17 cellular contexts compared by ENCODE assay signal in genomic region chr4:169351860-169352259, GRCh38.
DNase-seq lines count a peak whose midpoint lies in the region; ATAC-seq and TF ChIP-seq lines count a peak whose summit lies in the region.
"Had no signal": no experiment of that assay in that cellular context is flagged by ENCODE, and none has a peak within 500 bp of the region (broad histone marks: within the 10 kb centered on the region; RNA-seq: fewer than 3 reads in every experiment).

No MANE protein-coding gene starts in this region.

- H3K4me1 Mint-ChIP-seq in neural progenitor cell, result no peaks in the 10 kb centered on the region
- H3K4me1 Mint-ChIP-seq: activated CD4-positive, alpha-beta memory T cell treated with anti-CD3 and anti-CD28 coated beads, Interleukin-2, amount 10 ng/mL, durations not matched to agents 7 days and 5 days had no signal

- DNase-seq in DMS79 (lab: John Stamatoyannopoulos, UW), result peak; percentile 33
- peak; percentile 55 for DNase-seq in NCI-H446 treated with DMSO at 0.1 percent for 48 hours (lab: John Stamatoyannopoulos, UW)
- DNase-seq in fibroblast of lung (ENCODE audit: low read depth in 2 of 2), result peak; percentile 90 to 95
- peak; percentile 50 for DNase-seq in neural progenitor cell (ENCODE audit: low spot score)
- DNase-seq in NCI-H1694 treated with DMSO at 0.1 percent for 48 hours (lab: John Stamatoyannopoulos, UW), result no peak
- no peak for DNase-seq in NCI-H524 (lab: John Stamatoyannopoulos, UW)
- DNase-seq in SW 1271 (lab: John Stamatoyannopoulos, UW), result no peak
- DNase-seq: activated CD4-positive, alpha-beta memory T cell treated with anti-CD3 and anti-CD28 coated beads, Interleukin-2, amount 10 ng/mL, durations not matched to agents 7 days and 5 days; activated gamma-delta T cell; EL; NCI-H1092 treated with DMSO at 0.1 percent for 48 hours; NCI-H69; stimulated activated naive CD8-positive, alpha-beta T cell treated with anti-CD3 and anti-CD28 coated beads, Interleukin-15, Interleukin-2, amounts not matched to agents 100 U/mL and 50 U/mL, for 24 hours; T-helper 9 cell had no signal

- no peak overlapping the region for H3K27ac Mint-ChIP-seq in neural progenitor cell
- H3K27ac Mint-ChIP-seq: activated CD4-positive, alpha-beta memory T cell treated with anti-CD3 and anti-CD28 coated beads, Interleukin-2, amount 10 ng/mL, durations not matched to agents 7 days and 5 days had no signal

- H3K36me3 Mint-ChIP-seq in neural progenitor cell, result no peaks in the 10 kb centered on the region

- peaks cover 12% of the 10 kb centered on the region for H3F3A ChIP-seq in neural progenitor cell (ENCODE audit: low read depth)

- no peak for ATAC-seq in HG03095 (IDR thresholded peaks at IDR 0.05; ENCODE audit: unreplicated experiment)
- ATAC-seq: sciatic nerve; stimulated activated naive CD8-positive, alpha-beta T cell treated with anti-CD3 and anti-CD28 coated beads, Interleukin-15, Interleukin-2, amounts not matched to agents 100 U/mL and 50 U/mL, for 24 hours had no signal

- H3K36me3 ChIP-seq in fibroblast of lung (ENCODE audit: control insufficient read depth, insufficient read depth, low read length) (no peaks in the 10 kb centered on the region), neural progenitor cell (no peaks in the 10 kb centered on the region)
- H3K36me3 ChIP-seq: cardiac muscle cell had no signal

- H3K27me3 Mint-ChIP-seq in neural progenitor cell (ENCODE audit: insufficient read depth, low read depth), result peaks cover 4% of the 10 kb centered on the region
- H3K27me3 Mint-ChIP-seq: activated CD4-positive, alpha-beta memory T cell treated with anti-CD3 and anti-CD28 coated beads, Interleukin-2, amount 10 ng/mL, durations not matched to agents 7 days and 5 days had no signal

- H3K4me3 ChIP-seq in fibroblast of lung (replicated peaks in 1 of 4; ENCODE audit: control extremely low read depth in 1 of 4, insufficient read depth in 1 of 4, low read depth in 3 of 4, low read length in 4 of 4), result no peak overlapping the region
- no peak overlapping the region for H3K4me3 ChIP-seq in neural progenitor cell
- H3K4me3 ChIP-seq: cardiac muscle cell had no signal

- H4K20me1 ChIP-seq in fibroblast of lung (ENCODE audit: control insufficient read depth, extremely low read depth, insufficient read depth, low read length) (no peaks in the 10 kb centered on the region), neural progenitor cell (ENCODE audit: low read depth) (no peaks in the 10 kb centered on the region)

- H3K79me2 ChIP-seq in fibroblast of lung (ENCODE audit: control insufficient read depth, insufficient read depth, low read length), result no peaks in the 10 kb centered on the region
- H3K79me2 ChIP-seq in neural progenitor cell (ENCODE audit: low read depth), result no peaks in the 10 kb centered on the region

- H3K9ac ChIP-seq in fibroblast of lung (ENCODE audit: insufficient read depth, low read length), result no peak overlapping the region
- no peak overlapping the region for H3K9ac ChIP-seq in neural progenitor cell

- no peak overlapping the region for H3K4me2 ChIP-seq in fibroblast of lung (ENCODE audit: extremely low read depth, insufficient read depth, low read length)
- peak overlapping the region; percentile 43 for H3K4me2 ChIP-seq in neural progenitor cell

- TF ChIP-seq CTCF in fibroblast of lung (conservative IDR thresholded peaks at IDR 0.05 in 1 of 2, IDR thresholded peaks at IDR 0.05 in 1 of 2; ENCODE audit: low read depth in 1 of 2, low read length in 2 of 2) (no peak), neural progenitor cell (IDR thresholded peaks at IDR 0.05) (no peak)

- H3K4me3 Mint-ChIP-seq in neural progenitor cell, result no peak overlapping the region
- H3K4me3 Mint-ChIP-seq: activated CD4-positive, alpha-beta memory T cell treated with anti-CD3 and anti-CD28 coated beads, Interleukin-2, amount 10 ng/mL, durations not matched to agents 7 days and 5 days had no signal

- H3K9me3 ChIP-seq in fibroblast of lung (ENCODE audit: control insufficient read depth, insufficient read depth, low read depth, low read length), result no peaks in the 10 kb centered on the region
- no peaks in the 10 kb centered on the region for H3K9me3 ChIP-seq in neural progenitor cell (ENCODE audit: low read depth)

- H3K9me3 Mint-ChIP-seq in neural progenitor cell, result peaks cover 2% of the 10 kb centered on the region

- H3K27ac ChIP-seq in fibroblast of lung (ENCODE audit: insufficient read depth, low read length) (no peak overlapping the region), neural progenitor cell (peak overlapping the region; percentile 50)
- H3K27ac ChIP-seq: cardiac muscle cell had no signal

- H3K27me3 ChIP-seq in fibroblast of lung (ENCODE audit: control insufficient read depth, insufficient read depth, low read length), result no peaks in the 10 kb centered on the region
- H3K27me3 ChIP-seq in neural progenitor cell, result no peaks in the 10 kb centered on the region
- H3K27me3 ChIP-seq: cardiac muscle cell had no signal

- H2AFZ ChIP-seq in fibroblast of lung (ENCODE audit: low read length), result no peak overlapping the region
- peak overlapping the region; percentile 40 for H2AFZ ChIP-seq in neural progenitor cell (replicated peaks)

- H3K4me1 ChIP-seq in fibroblast of lung (ENCODE audit: control insufficient read depth, extremely low read depth, insufficient read depth, low read length) (no peaks in the 10 kb centered on the region), neural progenitor cell (peaks cover 16% of the 10 kb centered on the region)

Comparison
In these comparisons a context has a peak if more than half of its experiments do, and no peak if none do; other contexts are left out.
1. DNase-seq: peak in DMS79 (single experiment), NCI-H446 treated with DMSO at 0.1 percent for 48 hours (single experiment), fibroblast of lung (2 of 2) and neural progenitor cell (single experiment); none in NCI-H1694 treated with DMSO at 0.1 percent for 48 hours (single experiment), NCI-H524 (0 of 2) and SW 1271 (0 of 2).